15 cellular contexts compared by ENCODE assay signal in the genomic region with DNA sequence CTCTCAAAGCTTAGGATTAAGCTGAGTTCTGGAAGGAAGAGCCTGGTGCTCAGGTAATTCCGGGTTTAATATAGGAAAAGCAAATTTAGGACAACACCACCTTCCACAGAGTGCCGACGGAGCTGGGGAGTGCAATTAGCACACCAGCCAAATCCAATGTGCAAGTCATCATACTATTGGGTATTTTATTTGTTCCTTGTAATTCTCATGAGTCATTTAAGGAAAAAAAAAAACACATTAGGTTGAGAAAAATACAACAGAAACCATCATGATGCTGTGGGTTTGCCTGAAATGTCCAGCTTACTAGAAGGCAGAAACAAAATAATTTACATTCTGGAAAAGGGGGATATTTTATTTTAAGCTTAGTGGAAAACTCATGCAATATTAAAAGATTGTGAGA.
DNase-seq lines count a peak whose midpoint lies in the region; ATAC-seq, FAIRE-seq and TF ChIP-seq lines count a peak whose summit lies in the region.
"Had no signal": no experiment of that assay in that cellular context is flagged by ENCODE, and none has a peak within 500 bp of the region (broad histone marks: within the 10 kb centered on the region; RNA-seq: fewer than 3 reads in every experiment).

No MANE protein-coding gene starts in this region.

- TF ChIP-seq RAD21 in HepG2 (CRISPR knock-in tag; IDR thresholded peaks at IDR 0.05), result no peak

- H3K4me3 Mint-ChIP-seq in GM23338, result no peak overlapping the region

- intact Hi-C loops in HepG2 (cut with micrococcal nuclease; ENCODE audit: unreplicated experiment), result no loop called here

- FAIRE-seq in bronchial epithelial cell (lab: Jason Lieb, UNC) (no peak), HepG2 (lab: Jason Lieb, UNC) (no peak)
- FAIRE-seq: GM12878, GM18507 had no signal

- ATAC-seq in GM23338 (no peak), HepG2 (no peak)
- ATAC-seq: GM12878 had no signal

- POLR2A ChIA-PET in HepG2 (lab: Yijun Ruan, JAX), result no interaction called here

- H3K27ac Mint-ChIP-seq in GM23338, result no peak overlapping the region

- H3K4me1 ChIP-seq in GM23338 (ENCODE audit: insufficient read depth) (no peaks in the 10 kb centered on the region), HepG2 (ENCODE audit: insufficient read depth, low read length) (no peaks in the 10 kb centered on the region)
- H3K4me1 ChIP-seq: SJSA1 had no signal

- no peaks in the 10 kb centered on the region for H3K9me3 Mint-ChIP-seq in GM23338

- no peaks in the 10 kb centered on the region for H3K27me3 ChIP-seq in GM23338 (ENCODE audit: insufficient read depth)
- H3K27me3 ChIP-seq in bronchial epithelial cell (ENCODE audit: control insufficient read depth, insufficient read depth, low read length), result no peaks in the 10 kb centered on the region
- H3K27me3 ChIP-seq in HepG2 (ENCODE audit: control insufficient read depth in 1 of 2, insufficient read depth in 2 of 2, low read length in 2 of 2), result peaks cover 3 to 22% of the 10 kb centered on the region in 2 experiments; a peak in 4 of 5 replicates
- H3K27me3 ChIP-seq: SJSA1 had no signal

- 0 out of 2 replicates have a peak, but pooled peaks cover 4% of the 10 kb centered on the region for H3K9me2 ChIP-seq in GM23338 (ENCODE audit: insufficient read depth)

- no peaks in the 10 kb centered on the region for H3K27me3 Mint-ChIP-seq in GM23338 (ENCODE audit: insufficient read depth, low read depth, poor library complexity)

- WGBS in HepG2 (ENCODE audit: low lambda C conversion rate), result 13% methylated on average over 3 of the region's 3 CpGs

- peaks cover 4% of the 10 kb centered on the region for H3K4me1 Mint-ChIP-seq in GM23338

- H3K79me2 ChIP-seq in GM23338 (replicated peaks; ENCODE audit: insufficient read depth), result no peaks in the 10 kb centered on the region
- H3K79me2 ChIP-seq in HepG2 (ENCODE audit: insufficient read depth, low read length), result no peaks in the 10 kb centered on the region

- H3F3A ChIP-seq in GM23338 (replicated peaks; ENCODE audit: low read depth), result no peaks in the 10 kb centered on the region

- no peaks in the 10 kb centered on the region for H3K9me3 ChIP-seq in HepG2 (ENCODE audit: low read length)
- H3K9me3 ChIP-seq: SJSA1 had no signal

- no peak overlapping the region for H3K27ac ChIP-seq in GM23338 (ENCODE audit: low read depth)
- H3K27ac ChIP-seq in HepG2 (ENCODE audit: extremely low read length, insufficient read depth, low read length), result no peak overlapping the region
- H3K27ac ChIP-seq: KMS-11, SJSA1 had no signal

- no peaks in the 10 kb centered on the region; the same call in 2 of the 3 replicates for H3K36me3 Mint-ChIP-seq in GM23338 (ENCODE audit: low read depth)

- TF ChIP-seq CTCF in GM23338 (conservative IDR thresholded peaks at IDR 0.05; ENCODE audit: low read depth in 2 of 2) (no peak), bronchial epithelial cell (IDR thresholded peaks at IDR 0.05; ENCODE audit: insufficient read depth, low read length, severe bottlenecking) (no peak), foreskin fibroblast (IDR thresholded peaks at IDR 0.05; ENCODE audit: low read depth, low read length) (no peak), HepG2 (CRISPR knock-in tag; IDR thresholded peaks at IDR 0.05) (no peak)

- H2AFZ ChIP-seq in GM23338 (peak overlapping the region; percentile 90), HepG2 (ENCODE audit: low read length) (no peak overlapping the region)

- H3K4me3 ChIP-seq in GM23338 (no peak overlapping the region), bronchial epithelial cell (ENCODE audit: low read depth, low read length) (no peak overlapping the region), foreskin fibroblast (ENCODE audit: low read depth in 1 of 2, low read length in 2 of 2) (peak overlapping the region; percentile 29 to 49), HepG2 (replicated peaks in 1 of 3; ENCODE audit: insufficient read depth in 1 of 3, low read depth in 2 of 3, low read length in 3 of 3) (no peak overlapping the region)
- H3K4me3 ChIP-seq: GM12878, SJSA1 had no signal

- no peak for DNase-seq in GM23338 (ENCODE audit: low spot score)
- peak; percentile 61 for DNase-seq in bronchial epithelial cell (ENCODE audit: low read depth)
- peak in 1 of 2 donors; percentile 21 for DNase-seq in foreskin fibroblast
- no peak for DNase-seq in Ammon's horn (ENCODE audit: low spot score)
- DNase-seq in NCI-H345 (lab: John Stamatoyannopoulos, UW), result no peak
- no peak for DNase-seq in iPS-NIHi7 (ENCODE audit: extremely low spot score)
- no peak for DNase-seq in HepG2 (ENCODE audit: low spot score)
- DNase-seq: NCI-H1092, NCI-H2107, NCI-H226, NCI-H69 had no signal

- in situ Hi-C loops in HepG2 (cut with HindIII; ENCODE audit: extremely low pct_ligation_motif_present, low pct_unique_long_range_greater_than_20kb), result no loop called here

- no peak overlapping the region for H3K9ac ChIP-seq in HepG2 (ENCODE audit: insufficient read depth, low read depth, low read length)
- H3K9ac ChIP-seq: KMS-11 had no signal

- H3K4me2 ChIP-seq in GM23338 (no peak overlapping the region), HepG2 (ENCODE audit: low read depth, low read length) (no peak overlapping the region)
- H3K4me2 ChIP-seq: KMS-11 had no signal

- BruUV-seq in HepG2 (replicated peaks; lab: Mats Ljungman, UMichigan), result no TSS peak

- H3K36me3 ChIP-seq in GM23338 (ENCODE audit: insufficient read depth) (no peaks in the 10 kb centered on the region), bronchial epithelial cell (ENCODE audit: control insufficient read depth, insufficient read depth, low read length) (no peaks in the 10 kb centered on the region), HepG2 (replicated peaks in 1 of 2; ENCODE audit: control insufficient read depth in 1 of 2, insufficient read depth in 2 of 2, low read length in 2 of 2) (no peaks in the 10 kb centered on the region)
- H3K36me3 ChIP-seq: SJSA1 had no signal

- TF ChIP-seq POLR2A in HepG2 (IDR thresholded peaks at IDR 0.05; ENCODE audit: insufficient read depth in 1 of 2, low read depth in 2 of 2, low read length in 2 of 2), result no peak

- CTCF ChIA-PET in HepG2 (lab: Yijun Ruan, JAX; ENCODE audit: low intra/inter-chr PET ratio, low total read pairs), result no interaction called here

- no peak for TF ChIP-seq EP300 in HepG2 (IDR thresholded peaks at IDR 0.05; ENCODE audit: low read depth in 2 of 2, low read length in 2 of 2)
- TF ChIP-seq EP300 in HepG2 (CRISPR knock-in tag; IDR thresholded peaks at IDR 0.05; ENCODE audit: borderline replicate concordance), result no peak

- no peaks in the 10 kb centered on the region for H4K20me1 ChIP-seq in GM23338 (replicated peaks; ENCODE audit: insufficient read depth)
- H4K20me1 ChIP-seq in HepG2 (ENCODE audit: insufficient read depth, low read length), result no peaks in the 10 kb centered on the region

TF ChIP-seq in HepG2, 621 proteins besides CTCF, POLR2A, EP300 and RAD21:
- TF ChIP-seq TBX3 (IDR thresholded peaks at IDR 0.05; ENCODE audit: borderline replicate concordance) (no peak), EZH2 (conservative IDR thresholded peaks at IDR 0.05; ENCODE audit: low read depth, low read length) (no peak), JUN (CRISPR knock-in tag; IDR thresholded peaks at IDR 0.05) (no peak), CHD2 (IDR thresholded peaks at IDR 0.05; ENCODE audit: low read depth, low read length) (no peak), RFX5 (IDR thresholded peaks at IDR 0.05; ENCODE audit: low read depth, low read length) (no peak), PLRG1 (conservative IDR thresholded peaks at IDR 0.05) (no peak), HHEX (CRISPR knock-in tag; IDR thresholded peaks at IDR 0.05) (no peak)
- TF ChIP-seq, protein P1, sequence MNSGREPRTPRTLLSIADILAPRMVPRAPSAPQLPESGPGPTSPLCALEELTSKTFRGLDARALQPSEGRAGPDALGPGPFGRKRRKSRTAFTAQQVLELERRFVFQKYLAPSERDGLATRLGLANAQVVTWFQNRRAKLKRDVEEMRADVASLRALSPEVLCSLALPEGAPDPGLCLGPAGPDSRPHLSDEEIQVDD (CRISPR knock-in tag; IDR thresholded peaks at IDR 0.05; ENCODE audit: borderline replicate concordance), result no peak
- TF ChIP-seq, protein P2, sequence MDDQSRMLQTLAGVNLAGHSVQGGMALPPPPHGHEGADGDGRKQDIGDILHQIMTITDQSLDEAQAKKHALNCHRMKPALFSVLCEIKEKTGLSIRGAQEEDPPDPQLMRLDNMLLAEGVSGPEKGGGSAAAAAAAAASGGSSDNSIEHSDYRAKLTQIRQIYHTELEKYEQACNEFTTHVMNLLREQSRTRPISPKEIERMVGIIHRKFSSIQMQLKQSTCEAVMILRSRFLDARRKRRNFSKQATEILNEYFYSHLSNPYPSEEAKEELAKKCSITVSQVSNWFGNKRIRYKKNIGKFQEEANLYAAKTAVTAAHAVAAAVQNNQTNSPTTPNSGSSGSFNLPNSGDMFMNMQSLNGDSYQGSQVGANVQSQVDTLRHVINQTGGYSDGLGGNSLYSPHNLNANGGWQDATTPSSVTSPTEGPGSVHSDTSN (CRISPR knock-in tag; IDR thresholded peaks at IDR 0.05; ENCODE audit: borderline replicate concordance), result no peak
- TF ChIP-seq, protein P3, sequence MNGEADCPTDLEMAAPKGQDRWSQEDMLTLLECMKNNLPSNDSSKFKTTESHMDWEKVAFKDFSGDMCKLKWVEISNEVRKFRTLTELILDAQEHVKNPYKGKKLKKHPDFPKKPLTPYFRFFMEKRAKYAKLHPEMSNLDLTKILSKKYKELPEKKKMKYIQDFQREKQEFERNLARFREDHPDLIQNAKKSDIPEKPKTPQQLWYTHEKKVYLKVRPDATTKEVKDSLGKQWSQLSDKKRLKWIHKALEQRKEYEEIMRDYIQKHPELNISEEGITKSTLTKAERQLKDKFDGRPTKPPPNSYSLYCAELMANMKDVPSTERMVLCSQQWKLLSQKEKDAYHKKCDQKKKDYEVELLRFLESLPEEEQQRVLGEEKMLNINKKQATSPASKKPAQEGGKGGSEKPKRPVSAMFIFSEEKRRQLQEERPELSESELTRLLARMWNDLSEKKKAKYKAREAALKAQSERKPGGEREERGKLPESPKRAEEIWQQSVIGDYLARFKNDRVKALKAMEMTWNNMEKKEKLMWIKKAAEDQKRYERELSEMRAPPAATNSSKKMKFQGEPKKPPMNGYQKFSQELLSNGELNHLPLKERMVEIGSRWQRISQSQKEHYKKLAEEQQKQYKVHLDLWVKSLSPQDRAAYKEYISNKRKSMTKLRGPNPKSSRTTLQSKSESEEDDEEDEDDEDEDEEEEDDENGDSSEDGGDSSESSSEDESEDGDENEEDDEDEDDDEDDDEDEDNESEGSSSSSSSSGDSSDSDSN (CRISPR knock-in tag; IDR thresholded peaks at IDR 0.05), result no peak
TF ChIP-seq in HepG2: peak in this region for 0.

Comparison
In these comparisons a context has a peak if more than half of its experiments do, and no peak if none do; other contexts are left out.
1. H3K4me3 ChIP-seq: peak in foreskin fibroblast (2 of 2); none in GM23338 (single experiment), bronchial epithelial cell (single experiment) and HepG2 (0 of 3).